11 cellular contexts compared by ENCODE assay signal in the genomic region with DNA sequence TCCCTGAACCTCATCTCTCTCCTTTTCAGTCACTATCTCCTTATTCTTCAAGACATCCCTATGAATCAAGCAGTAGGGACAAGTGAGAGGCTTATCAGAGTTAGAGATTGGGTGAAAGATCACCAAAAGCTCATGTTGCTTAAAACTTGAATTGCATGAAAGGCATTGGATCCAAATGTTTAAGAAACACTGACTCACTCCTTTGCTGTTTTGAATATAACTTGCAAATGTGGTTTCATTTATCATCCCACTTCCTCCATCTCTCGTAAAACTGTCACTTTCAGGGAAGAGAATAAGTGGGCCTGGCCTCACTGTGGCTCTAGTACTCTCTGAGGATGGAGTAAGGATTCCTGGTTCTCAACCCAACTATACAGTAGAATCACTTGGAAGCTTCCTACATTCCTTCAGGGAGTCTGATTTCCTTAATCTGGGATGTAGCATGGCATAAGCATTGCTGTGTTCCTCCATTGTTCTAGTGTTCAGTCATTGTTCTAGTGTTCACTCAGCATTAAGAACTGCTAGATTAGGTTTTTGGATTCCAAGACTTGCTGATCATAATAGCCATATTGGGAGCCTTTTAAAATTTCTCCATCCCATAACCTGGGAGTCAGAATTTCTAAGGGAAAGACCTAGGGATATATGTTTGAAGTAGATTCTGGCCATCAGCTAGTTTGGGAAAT.
A peak's percentile ranks its signal among the peaks of the same experiment; 100 is the strongest.
DNase-seq lines count a peak whose midpoint lies in the region; ATAC-seq and TF ChIP-seq lines count a peak whose summit lies in the region.
"Had no signal": no experiment of that assay in that cellular context is flagged by ENCODE, and none has a peak within 500 bp of the region (broad histone marks: within the 10 kb centered on the region; RNA-seq: fewer than 3 reads in every experiment).

No MANE protein-coding gene starts in this region.

- peak overlapping the region; percentile 16 for H3K27ac ChIP-seq in DOHH2 (ENCODE audit: low read depth, low read length)
- no peak overlapping the region for H3K27ac ChIP-seq in fibroblast of lung (ENCODE audit: insufficient read depth, low read length)
- H3K27ac ChIP-seq in MM.1S (ENCODE audit: low read length), result no peak overlapping the region

- H3K4me2 ChIP-seq in DOHH2 (ENCODE audit: low read length), result peak overlapping the region; percentile 84
- H3K4me2 ChIP-seq in fibroblast of lung (ENCODE audit: extremely low read depth, insufficient read depth, low read length), result no peak overlapping the region
- no peak overlapping the region for H3K4me2 ChIP-seq in MM.1S (ENCODE audit: low read depth, low read length)

- DNase-seq in SIG-M5 treated with dmso at 0.1 percent for 504 hours (lab: John Stamatoyannopoulos, UW; ENCODE audit: unreplicated experiment) (peak; percentile 81), fibroblast of lung (ENCODE audit: low read depth in 2 of 2) (peak; percentile 61 to 68), putamen (ENCODE audit: low spot score) (no peak), MM.1S (no peak), left colon (no peak)
- DNase-seq: Caco-2; mucosa of descending colon; stimulated activated CD8-positive, alpha-beta memory T cell treated with anti-CD3 and anti-CD28 coated beads, Interleukin-4, amount 100 ng/mL, for 48 hours had no signal

- ATAC-seq in HG02870 (IDR thresholded peaks at IDR 0.05; ENCODE audit: unreplicated experiment) (peak; percentile 39), left colon (no peak), HG03460 (IDR thresholded peaks at IDR 0.05; ENCODE audit: unreplicated experiment) (no peak)
- ATAC-seq: mucosa of descending colon had no signal

- H3K36me3 ChIP-seq in DOHH2 (ENCODE audit: control insufficient read depth, low read length), result no peaks in the 10 kb centered on the region
- no peaks in the 10 kb centered on the region for H3K36me3 ChIP-seq in fibroblast of lung (ENCODE audit: control insufficient read depth, insufficient read depth, low read length)
- no peaks in the 10 kb centered on the region for H3K36me3 ChIP-seq in MM.1S (replicated peaks; ENCODE audit: insufficient read depth, low read length)

- H3K4me1 ChIP-seq in DOHH2 (ENCODE audit: control insufficient read depth, low read length) (peaks cover 48% of the 10 kb centered on the region), fibroblast of lung (ENCODE audit: control insufficient read depth, extremely low read depth, insufficient read depth, low read length) (no peaks in the 10 kb centered on the region), MM.1S (ENCODE audit: low read length) (peaks cover 12% of the 10 kb centered on the region)
- H3K4me1 ChIP-seq: Caco-2 had no signal

- peak overlapping the region; percentile 42 for H3K4me3 ChIP-seq in DOHH2 (ENCODE audit: low read length)
- no peak overlapping the region for H3K4me3 ChIP-seq in fibroblast of lung (replicated peaks in 1 of 4; ENCODE audit: control extremely low read depth in 1 of 4, insufficient read depth in 1 of 4, low read depth in 3 of 4, low read length in 4 of 4)
- no peak overlapping the region for H3K4me3 ChIP-seq in MM.1S (ENCODE audit: low read length)
- H3K4me3 ChIP-seq: mucosa of descending colon had no signal

- H3K9me2 ChIP-seq in DOHH2 (replicated peaks; ENCODE audit: control insufficient read depth, low read length), result no peaks in the 10 kb centered on the region
- H3K9me2 ChIP-seq in MM.1S (replicated peaks; ENCODE audit: insufficient read depth, low read length), result no peaks in the 10 kb centered on the region

- no peaks in the 10 kb centered on the region for H3K79me2 ChIP-seq in DOHH2 (ENCODE audit: control insufficient read depth, low read length)
- H3K79me2 ChIP-seq in fibroblast of lung (ENCODE audit: control insufficient read depth, insufficient read depth, low read length), result no peaks in the 10 kb centered on the region
- no peaks in the 10 kb centered on the region for H3K79me2 ChIP-seq in MM.1S (ENCODE audit: low read length)

- H2AFZ ChIP-seq in fibroblast of lung (ENCODE audit: low read length) (no peak overlapping the region), MM.1S (ENCODE audit: low read length) (no peak overlapping the region)

- intact Hi-C loops in left colon (cut with DNase I, micrococcal nuclease), result no loop called here

- peaks cover 11% of the 10 kb centered on the region for H3F3A ChIP-seq in DOHH2 (ENCODE audit: control insufficient read depth, insufficient read depth)
- no peaks in the 10 kb centered on the region for H3F3A ChIP-seq in MM.1S (ENCODE audit: insufficient read depth, low read length)

- TF ChIP-seq CTCF in DOHH2 (IDR thresholded peaks at IDR 0.05; ENCODE audit: low read depth, low read length, poor library complexity, severe bottlenecking) (no peak), fibroblast of lung (conservative IDR thresholded peaks at IDR 0.05 in 1 of 2, IDR thresholded peaks at IDR 0.05 in 1 of 2; ENCODE audit: low read depth in 1 of 2, low read length in 2 of 2) (no peak), MM.1S (IDR thresholded peaks at IDR 0.05; ENCODE audit: low read length) (no peak)

- H3K9ac ChIP-seq in fibroblast of lung (ENCODE audit: insufficient read depth, low read length) (no peak overlapping the region), MM.1S (ENCODE audit: low read length) (no peak overlapping the region)

- H4K20me1 ChIP-seq in DOHH2 (ENCODE audit: control insufficient read depth, insufficient read depth, low read depth, low read length) (no peaks in the 10 kb centered on the region), fibroblast of lung (ENCODE audit: control insufficient read depth, extremely low read depth, insufficient read depth, low read length) (no peaks in the 10 kb centered on the region), MM.1S (ENCODE audit: insufficient read depth, low read length) (no peaks in the 10 kb centered on the region)

- H3K27me3 ChIP-seq in DOHH2 (ENCODE audit: control insufficient read depth, low read length) (0 out of 2 replicates have a peak, but pooled peaks cover 2% of the 10 kb centered on the region), fibroblast of lung (ENCODE audit: control insufficient read depth, insufficient read depth, low read length) (no peaks in the 10 kb centered on the region), MM.1S (replicated peaks; ENCODE audit: insufficient read depth, low read length) (no peaks in the 10 kb centered on the region)

- no peaks in the 10 kb centered on the region for H3K9me3 ChIP-seq in DOHH2 (ENCODE audit: control insufficient read depth, insufficient read depth, low read length)
- no peaks in the 10 kb centered on the region for H3K9me3 ChIP-seq in fibroblast of lung (ENCODE audit: control insufficient read depth, insufficient read depth, low read depth, low read length)
- no peaks in the 10 kb centered on the region for H3K9me3 ChIP-seq in MM.1S (replicated peaks; ENCODE audit: insufficient read depth, low read length)
- H3K9me3 ChIP-seq: Caco-2, mucosa of descending colon had no signal

Comparison
In these comparisons a context has a peak if more than half of its experiments do, and no peak if none do; other contexts are left out.
1. DNase-seq: peak in SIG-M5 treated with dmso at 0.1 percent for 504 hours (single experiment) and fibroblast of lung (2 of 2); none in putamen (single experiment), MM.1S (single experiment) and left colon (0 of 2).